Comparison of ENCODE assay signal across 30 cellular contexts in the genomic region with DNA sequence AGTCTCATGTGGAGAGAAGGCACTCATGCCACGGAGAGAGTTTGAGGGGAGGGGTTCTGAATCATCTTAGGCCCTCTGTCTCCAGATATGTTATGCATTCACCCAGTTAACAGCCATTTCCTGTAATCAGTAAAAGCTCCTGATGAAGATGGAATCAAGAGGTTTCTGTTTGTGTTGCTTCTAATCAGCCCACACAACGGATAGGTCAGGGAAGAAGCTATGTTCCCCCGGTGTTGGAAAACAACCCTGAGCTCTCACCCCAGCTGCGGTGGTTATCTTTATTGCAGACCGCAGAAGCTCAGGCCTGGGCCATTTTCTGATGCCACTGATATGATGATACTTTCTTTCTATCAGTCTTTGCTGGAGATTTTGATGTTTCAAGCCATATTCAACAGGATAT.
"Had no signal": no experiment of that assay in that cellular context is flagged by ENCODE, and none has a peak within 500 bp of the region (broad histone marks: within the 10 kb centered on the region; RNA-seq: fewer than 3 reads in every experiment).

No MANE protein-coding gene starts in this region.

- H3K27me3 Mint-ChIP-seq: activated CD4-positive, alpha-beta T cell treated with anti-CD3 and anti-CD28 coated beads for 36 hours; activated CD4-positive, alpha-beta T cell treated with anti-CD3 and anti-CD28 coated beads, Interleukin-2, amount 10 ng/mL, durations not matched to agents 7 days and 5 days; activated T-cell treated with anti-CD3 and anti-CD28 coated beads, Interleukin-2, amount 50 U/mL, for 24 hours had no signal

- ATAC-seq: activated CD4-positive, alpha-beta T cell treated with anti-CD3 and anti-CD28 coated beads for 36 hours; activated CD4-positive, CD25-positive, alpha-beta regulatory T cell treated with anti-CD3 and anti-CD28 coated beads, Interleukin-2, amount 50 U/mL, for 24 hours; activated CD8-positive, alpha-beta T cell treated with anti-CD3 and anti-CD28 coated beads, Interleukin-2, amount 10 ng/mL, durations not matched to agents 7 days and 5 days; activated naive CD4-positive, alpha-beta T cell treated with anti-CD3 and anti-CD28 coated beads, Interleukin-2, amount 50 U/mL, for 72 hours; body of pancreas; WTC11 had no signal

- H3K27ac Mint-ChIP-seq: activated CD4-positive, alpha-beta T cell treated with anti-CD3 and anti-CD28 coated beads for 36 hours; activated CD4-positive, alpha-beta T cell treated with anti-CD3 and anti-CD28 coated beads, Interleukin-2, amount 10 ng/mL, durations not matched to agents 7 days and 5 days; activated CD8-positive, alpha-beta T cell treated with anti-CD3 and anti-CD28 coated beads, Interleukin-2, amount 10 ng/mL, durations not matched to agents 7 days and 5 days; activated naive CD4-positive, alpha-beta T cell treated with anti-CD3 and anti-CD28 coated beads, Interleukin-2, amount 50 U/mL, for 72 hours; activated T-cell treated with anti-CD3 and anti-CD28 coated beads, Interleukin-2, amount 50 U/mL, for 24 hours; activated T-helper 2 cell treated with anti-CD3 and anti-CD28 coated beads, Interferon-gamma antibody, Interleukin-2, Interleukin-4, amounts not matched to agents 10 μg/mL and 5 μg/mL and 100 μg/mL, durations not matched to agents 14 hours and 24 hours and 36 hours had no signal

- H3K9me3 Mint-ChIP-seq: activated CD4-positive, alpha-beta T cell treated with anti-CD3 and anti-CD28 coated beads, Interleukin-2, amount 10 ng/mL, durations not matched to agents 7 days and 5 days; activated naive CD4-positive, alpha-beta T cell treated with anti-CD3 and anti-CD28 coated beads, Interleukin-2, amount 50 U/mL, for 72 hours; activated T-cell treated with anti-CD3 and anti-CD28 coated beads, Interleukin-2, amount 50 U/mL, for 24 hours; activated T-helper 2 cell treated with anti-CD3 and anti-CD28 coated beads, Interferon-gamma antibody, Interleukin-2, Interleukin-4, amounts not matched to agents 10 μg/mL and 5 μg/mL and 100 μg/mL, durations not matched to agents 14 hours and 24 hours and 36 hours; WTC11 had no signal

- H3K4me3 Mint-ChIP-seq: activated CD4-positive, alpha-beta T cell treated with anti-CD3 and anti-CD28 coated beads for 36 hours; activated CD4-positive, alpha-beta T cell treated with anti-CD3 and anti-CD28 coated beads, Interleukin-2, amount 10 ng/mL, durations not matched to agents 7 days and 5 days; activated CD8-positive, alpha-beta T cell treated with anti-CD3 and anti-CD28 coated beads, Interleukin-2, amount 10 ng/mL, durations not matched to agents 7 days and 5 days; activated T-cell treated with anti-CD3 and anti-CD28 coated beads, Interleukin-2, amount 50 U/mL, for 24 hours; WTC11 had no signal

- H3K36me3 ChIP-seq: adrenal gland, breast epithelium, SJCRH30 had no signal

- DNase-seq: activated CD4-positive, alpha-beta T cell treated with anti-CD3 and anti-CD28 coated beads for 36 hours; activated CD4-positive, alpha-beta T cell treated with anti-CD3 and anti-CD28 coated beads, Interleukin-2, amount 10 ng/mL, durations not matched to agents 7 days and 5 days; activated CD4-positive, alpha-beta T cell treated with anti-CD3 and anti-CD28 coated beads, Interleukin-2, amount 50 U/mL, for 48 hours; activated CD8-positive, alpha-beta T cell treated with anti-CD3 and anti-CD28 coated beads, Interleukin-2, amount 10 ng/mL, durations not matched to agents 7 days and 5 days; activated gamma-delta T cell; activated naive CD4-positive, alpha-beta T cell treated with Interleukin-2 at 50 U/mL for 16 hours; activated T-cell treated with anti-CD3 and anti-CD28 coated beads, Interleukin-2, amount 50 U/mL, for 24 hours; adrenal gland; body of pancreas; Kasumi-1; NCI-H1092 treated with DMSO at 0.1 percent for 48 hours; NCI-H1417; NCI-H146; NCI-H187; NCI-H2029 treated with DMSO at 0.1 percent for 48 hours; NCI-H2107; NCI-H2171; NCI-H510A; NCI-H526; NCI-H748 treated with DMSO at 0.1 percent for 48 hours; NK-92 treated with Interleukin-12 subunit alpha and Interleukin-12 subunit beta, amount 100 ng/mL, for 24 hours; PC-9; SHP77; SJCRH30 had no signal

- H3K27me3 ChIP-seq: adrenal gland, body of pancreas, SJCRH30 had no signal

- H3K36me3 Mint-ChIP-seq: activated naive CD4-positive, alpha-beta T cell treated with anti-CD3 and anti-CD28 coated beads, Interleukin-2, amount 50 U/mL, for 72 hours; WTC11 had no signal

- H3K4me3 ChIP-seq: adrenal gland, body of pancreas, breast epithelium, PC-9, SJCRH30, SK-N-MC had no signal

- H3K4me1 Mint-ChIP-seq: activated CD4-positive, alpha-beta T cell treated with anti-CD3 and anti-CD28 coated beads for 36 hours; activated CD4-positive, alpha-beta T cell treated with anti-CD3 and anti-CD28 coated beads, Interleukin-2, amount 10 ng/mL, durations not matched to agents 7 days and 5 days had no signal

- H3K9me3 ChIP-seq: adrenal gland, body of pancreas, breast epithelium, SJCRH30 had no signal
